Comparison of ENCODE assay signal across 2 cellular contexts in the genomic region with DNA sequence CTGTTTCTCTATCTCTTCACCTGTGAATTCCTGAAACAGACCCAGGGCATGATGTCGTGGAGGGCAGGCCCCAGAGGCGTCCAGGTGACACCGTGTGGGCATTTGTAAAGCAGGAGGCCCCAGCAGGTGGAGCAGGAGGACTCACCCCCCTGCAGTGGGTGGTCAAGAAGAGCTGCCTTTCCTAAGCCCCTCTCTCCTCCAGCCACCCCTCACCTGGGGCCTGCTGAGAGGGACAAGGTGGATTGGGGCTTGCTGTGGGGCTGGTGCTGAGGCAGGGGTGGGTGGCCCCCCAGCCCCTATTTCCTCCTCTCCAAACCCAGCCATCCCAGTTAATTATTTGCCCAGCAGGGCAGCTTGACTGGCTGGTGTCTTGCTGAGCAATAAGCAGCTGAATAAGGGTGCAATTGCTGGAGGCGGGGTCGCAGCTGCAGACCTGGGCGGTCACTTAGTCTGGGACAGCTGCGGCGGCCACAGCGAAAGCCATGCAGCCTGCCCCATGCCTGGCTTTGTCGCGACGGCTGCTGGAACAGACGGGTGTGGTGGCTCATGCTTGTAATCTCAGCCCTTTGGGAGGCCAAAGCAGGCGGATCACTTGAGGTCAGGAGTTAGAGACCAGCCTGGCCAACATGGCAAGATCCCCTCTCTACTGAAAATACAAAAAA.
A peak's percentile ranks its signal among the peaks of the same experiment; 100 is the strongest.
TF ChIP-seq lines count a peak whose summit lies in the region.

No MANE protein-coding gene starts in this region.

TF ChIP-seq in GM23338, 12 proteins besides CTCF, POLR2A, EP300 and RAD21 (continued from another document):
- TF ChIP-seq, protein P1, sequence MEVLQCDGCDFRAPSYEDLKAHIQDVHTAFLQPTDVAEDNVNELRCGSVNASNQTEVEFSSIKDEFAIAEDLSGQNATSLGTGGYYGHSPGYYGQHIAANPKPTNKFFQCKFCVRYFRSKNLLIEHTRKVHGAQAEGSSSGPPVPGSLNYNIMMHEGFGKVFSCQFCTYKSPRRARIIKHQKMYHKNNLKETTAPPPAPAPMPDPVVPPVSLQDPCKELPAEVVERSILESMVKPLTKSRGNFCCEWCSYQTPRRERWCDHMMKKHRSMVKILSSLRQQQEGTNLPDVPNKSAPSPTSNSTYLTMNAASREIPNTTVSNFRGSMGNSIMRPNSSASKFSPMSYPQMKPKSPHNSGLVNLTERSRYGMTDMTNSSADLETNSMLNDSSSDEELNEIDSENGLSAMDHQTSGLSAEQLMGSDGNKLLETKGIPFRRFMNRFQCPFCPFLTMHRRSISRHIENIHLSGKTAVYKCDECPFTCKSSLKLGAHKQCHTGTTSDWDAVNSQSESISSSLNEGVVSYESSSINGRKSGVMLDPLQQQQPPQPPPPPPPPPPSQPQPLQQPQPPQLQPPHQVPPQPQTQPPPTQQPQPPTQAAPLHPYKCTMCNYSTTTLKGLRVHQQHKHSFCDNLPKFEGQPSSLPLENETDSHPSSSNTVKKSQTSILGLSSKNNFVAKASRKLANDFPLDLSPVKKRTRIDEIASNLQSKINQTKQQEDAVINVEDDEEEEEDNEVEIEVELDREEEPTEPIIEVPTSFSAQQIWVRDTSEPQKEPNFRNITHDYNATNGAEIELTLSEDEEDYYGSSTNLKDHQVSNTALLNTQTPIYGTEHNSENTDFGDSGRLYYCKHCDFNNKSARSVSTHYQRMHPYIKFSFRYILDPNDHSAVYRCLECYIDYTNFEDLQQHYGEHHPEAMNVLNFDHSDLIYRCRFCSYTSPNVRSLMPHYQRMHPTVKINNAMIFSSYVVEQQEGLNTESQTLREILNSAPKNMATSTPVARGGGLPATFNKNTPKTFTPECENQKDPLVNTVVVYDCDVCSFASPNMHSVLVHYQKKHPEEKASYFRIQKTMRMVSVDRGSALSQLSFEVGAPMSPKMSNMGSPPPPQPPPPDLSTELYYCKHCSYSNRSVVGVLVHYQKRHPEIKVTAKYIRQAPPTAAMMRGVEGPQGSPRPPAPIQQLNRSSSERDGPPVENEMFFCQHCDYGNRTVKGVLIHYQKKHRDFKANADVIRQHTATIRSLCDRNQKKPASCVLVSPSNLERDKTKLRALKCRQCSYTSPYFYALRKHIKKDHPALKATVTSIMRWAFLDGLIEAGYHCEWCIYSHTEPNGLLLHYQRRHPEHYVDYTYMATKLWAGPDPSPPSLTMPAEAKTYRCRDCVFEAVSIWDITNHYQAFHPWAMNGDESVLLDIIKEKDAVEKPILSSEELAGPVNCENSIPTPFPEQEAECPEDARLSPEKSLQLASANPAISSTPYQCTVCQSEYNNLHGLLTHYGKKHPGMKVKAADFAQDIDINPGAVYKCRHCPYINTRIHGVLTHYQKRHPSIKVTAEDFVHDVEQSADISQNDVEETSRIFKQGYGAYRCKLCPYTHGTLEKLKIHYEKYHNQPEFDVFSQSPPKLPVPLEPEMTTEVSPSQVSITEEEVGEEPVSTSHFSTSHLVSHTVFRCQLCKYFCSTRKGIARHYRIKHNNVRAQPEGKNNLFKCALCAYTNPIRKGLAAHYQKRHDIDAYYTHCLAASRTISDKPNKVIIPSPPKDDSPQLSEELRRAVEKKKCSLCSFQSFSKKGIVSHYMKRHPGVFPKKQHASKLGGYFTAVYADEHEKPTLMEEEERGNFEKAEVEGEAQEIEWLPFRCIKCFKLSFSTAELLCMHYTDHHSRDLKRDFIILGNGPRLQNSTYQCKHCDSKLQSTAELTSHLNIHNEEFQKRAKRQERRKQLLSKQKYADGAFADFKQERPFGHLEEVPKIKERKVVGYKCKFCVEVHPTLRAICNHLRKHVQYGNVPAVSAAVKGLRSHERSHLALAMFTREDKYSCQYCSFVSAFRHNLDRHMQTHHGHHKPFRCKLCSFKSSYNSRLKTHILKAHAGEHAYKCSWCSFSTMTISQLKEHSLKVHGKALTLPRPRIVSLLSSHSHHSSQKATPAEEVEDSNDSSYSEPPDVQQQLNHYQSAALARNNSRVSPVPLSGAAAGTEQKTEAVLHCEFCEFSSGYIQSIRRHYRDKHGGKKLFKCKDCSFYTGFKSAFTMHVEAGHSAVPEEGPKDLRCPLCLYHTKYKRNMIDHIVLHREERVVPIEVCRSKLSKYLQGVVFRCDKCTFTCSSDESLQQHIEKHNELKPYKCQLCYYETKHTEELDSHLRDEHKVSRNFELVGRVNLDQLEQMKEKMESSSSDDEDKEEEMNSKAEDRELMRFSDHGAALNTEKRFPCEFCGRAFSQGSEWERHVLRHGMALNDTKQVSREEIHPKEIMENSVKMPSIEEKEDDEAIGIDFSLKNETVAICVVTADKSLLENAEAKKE (CRISPR knock-in tag; IDR thresholded peaks at IDR 0.05): no peak
- TF ChIP-seq POLR2AphosphoS5 (IDR thresholded peaks at IDR 0.05; ENCODE audit: low read depth) (no peak), EZH2phosphoT487 (IDR thresholded peaks at IDR 0.05; ENCODE audit: unreplicated experiment) (no peak), ZNF114 (CRISPR knock-in tag; IDR thresholded peaks at IDR 0.05) (no peak)
- TF ChIP-seq, protein P2, sequence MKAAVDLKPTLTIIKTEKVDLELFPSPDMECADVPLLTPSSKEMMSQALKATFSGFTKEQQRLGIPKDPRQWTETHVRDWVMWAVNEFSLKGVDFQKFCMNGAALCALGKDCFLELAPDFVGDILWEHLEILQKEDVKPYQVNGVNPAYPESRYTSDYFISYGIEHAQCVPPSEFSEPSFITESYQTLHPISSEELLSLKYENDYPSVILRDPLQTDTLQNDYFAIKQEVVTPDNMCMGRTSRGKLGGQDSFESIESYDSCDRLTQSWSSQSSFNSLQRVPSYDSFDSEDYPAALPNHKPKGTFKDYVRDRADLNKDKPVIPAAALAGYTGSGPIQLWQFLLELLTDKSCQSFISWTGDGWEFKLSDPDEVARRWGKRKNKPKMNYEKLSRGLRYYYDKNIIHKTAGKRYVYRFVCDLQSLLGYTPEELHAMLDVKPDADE (IDR thresholded peaks at IDR 0.05): no peak
- TF ChIP-seq, protein P3, sequence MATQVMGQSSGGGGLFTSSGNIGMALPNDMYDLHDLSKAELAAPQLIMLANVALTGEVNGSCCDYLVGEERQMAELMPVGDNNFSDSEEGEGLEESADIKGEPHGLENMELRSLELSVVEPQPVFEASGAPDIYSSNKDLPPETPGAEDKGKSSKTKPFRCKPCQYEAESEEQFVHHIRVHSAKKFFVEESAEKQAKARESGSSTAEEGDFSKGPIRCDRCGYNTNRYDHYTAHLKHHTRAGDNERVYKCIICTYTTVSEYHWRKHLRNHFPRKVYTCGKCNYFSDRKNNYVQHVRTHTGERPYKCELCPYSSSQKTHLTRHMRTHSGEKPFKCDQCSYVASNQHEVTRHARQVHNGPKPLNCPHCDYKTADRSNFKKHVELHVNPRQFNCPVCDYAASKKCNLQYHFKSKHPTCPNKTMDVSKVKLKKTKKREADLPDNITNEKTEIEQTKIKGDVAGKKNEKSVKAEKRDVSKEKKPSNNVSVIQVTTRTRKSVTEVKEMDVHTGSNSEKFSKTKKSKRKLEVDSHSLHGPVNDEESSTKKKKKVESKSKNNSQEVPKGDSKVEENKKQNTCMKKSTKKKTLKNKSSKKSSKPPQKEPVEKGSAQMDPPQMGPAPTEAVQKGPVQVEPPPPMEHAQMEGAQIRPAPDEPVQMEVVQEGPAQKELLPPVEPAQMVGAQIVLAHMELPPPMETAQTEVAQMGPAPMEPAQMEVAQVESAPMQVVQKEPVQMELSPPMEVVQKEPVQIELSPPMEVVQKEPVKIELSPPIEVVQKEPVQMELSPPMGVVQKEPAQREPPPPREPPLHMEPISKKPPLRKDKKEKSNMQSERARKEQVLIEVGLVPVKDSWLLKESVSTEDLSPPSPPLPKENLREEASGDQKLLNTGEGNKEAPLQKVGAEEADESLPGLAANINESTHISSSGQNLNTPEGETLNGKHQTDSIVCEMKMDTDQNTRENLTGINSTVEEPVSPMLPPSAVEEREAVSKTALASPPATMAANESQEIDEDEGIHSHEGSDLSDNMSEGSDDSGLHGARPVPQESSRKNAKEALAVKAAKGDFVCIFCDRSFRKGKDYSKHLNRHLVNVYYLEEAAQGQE (IDR thresholded peaks at IDR 0.05; ENCODE audit: unreplicated experiment): no peak

TF ChIP-seq in WTC11, 78 proteins besides CTCF, POLR2A, EP300 and RAD21 (continued from another document):
- TF ChIP-seq, protein P4, sequence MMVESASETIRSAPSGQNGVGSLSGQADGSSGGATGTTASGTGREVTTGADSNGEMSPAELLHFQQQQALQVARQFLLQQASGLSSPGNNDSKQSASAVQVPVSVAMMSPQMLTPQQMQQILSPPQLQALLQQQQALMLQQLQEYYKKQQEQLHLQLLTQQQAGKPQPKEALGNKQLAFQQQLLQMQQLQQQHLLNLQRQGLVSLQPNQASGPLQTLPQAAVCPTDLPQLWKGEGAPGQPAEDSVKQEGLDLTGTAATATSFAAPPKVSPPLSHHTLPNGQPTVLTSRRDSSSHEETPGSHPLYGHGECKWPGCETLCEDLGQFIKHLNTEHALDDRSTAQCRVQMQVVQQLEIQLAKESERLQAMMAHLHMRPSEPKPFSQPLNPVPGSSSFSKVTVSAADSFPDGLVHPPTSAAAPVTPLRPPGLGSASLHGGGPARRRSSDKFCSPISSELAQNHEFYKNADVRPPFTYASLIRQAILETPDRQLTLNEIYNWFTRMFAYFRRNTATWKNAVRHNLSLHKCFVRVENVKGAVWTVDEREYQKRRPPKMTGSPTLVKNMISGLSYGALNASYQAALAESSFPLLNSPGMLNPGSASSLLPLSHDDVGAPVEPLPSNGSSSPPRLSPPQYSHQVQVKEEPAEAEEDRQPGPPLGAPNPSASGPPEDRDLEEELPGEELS (CRISPR knock-in tag; IDR thresholded peaks at IDR 0.05): 0 out of 2 replicates have a peak, but pooled peaks have one; percentile 34
- TF ChIP-seq ZNF423 (CRISPR knock-in tag; IDR thresholded peaks at IDR 0.05) (peak; percentile 91), KAT7 (CRISPR knock-in tag; IDR thresholded peaks at IDR 0.05; ENCODE audit: borderline replicate concordance) (no peak), NFATC4 (CRISPR knock-in tag; IDR thresholded peaks at IDR 0.05) (no peak)
